Comparison of ENCODE assay signal across 20 cellular contexts in genomic region chr20:56843386-56843785, GRCh38.
"Had no signal": no experiment of that assay in that cellular context is flagged by ENCODE, and none has a peak within 500 bp of the region (broad histone marks: within the 10 kb centered on the region; RNA-seq: fewer than 3 reads in every experiment).

No MANE protein-coding gene starts in this region.

- H3K9me3 ChIP-seq: right atrium auricular region had no signal

- FAIRE-seq: astrocyte, islet of Langerhans had no signal

- H3K9me3 Mint-ChIP-seq: activated CD4-positive, alpha-beta memory T cell treated with anti-CD3 and anti-CD28 coated beads for 36 hours; activated T-cell treated with anti-CD3 and anti-CD28 coated beads, Interleukin-2, amount 50 U/mL, for 24 hours; endodermal cell; natural killer cell treated with Interleukin-12 subunit alpha and Interleukin-12 subunit beta and Interleukin-15 and Interleukin-18, amount 100 ng/mL, for 72 hours had no signal

- H3K36me3 ChIP-seq: cardiac muscle cell, right atrium auricular region, WERI-Rb-1 had no signal

- H3K4me3 ChIP-seq: cardiac muscle cell, dorsolateral prefrontal cortex, right atrium auricular region, skin epidermis had no signal

- H3K27me3 Mint-ChIP-seq: activated CD4-positive, alpha-beta memory T cell treated with anti-CD3 and anti-CD28 coated beads for 36 hours had no signal

- H3K27ac ChIP-seq: cardiac muscle cell, dorsolateral prefrontal cortex, right atrium auricular region, WERI-Rb-1 had no signal

- DNase-seq: activated CD4-positive, alpha-beta memory T cell treated with anti-CD3 and anti-CD28 coated beads for 36 hours; activated effector memory CD4-positive, alpha-beta T cell treated with Interleukin-2 at 50 U/mL for 16 hours; activated naive CD4-positive, alpha-beta T cell treated with anti-CD3 and anti-CD28 coated beads, Interleukin-2, amount 50 U/mL, for 16 hours; activated T-cell treated with anti-CD3 and anti-CD28 coated beads, Interleukin-2, amount 50 U/mL, for 24 hours; erythroblast; left colon; mesenchymal stem cell; occipital lobe; stimulated activated naive CD8-positive, alpha-beta T cell treated with anti-CD3 and anti-CD28 coated beads, Interleukin-15, Interleukin-2, amounts not matched to agents 100 U/mL and 50 U/mL, for 24 hours; trophoblast cell; WERI-Rb-1 had no signal

- ATAC-seq: left colon; natural killer cell treated with Interleukin-12 subunit alpha and Interleukin-12 subunit beta and Interleukin-15 and Interleukin-18, amount 100 ng/mL, for 72 hours; stimulated activated naive CD8-positive, alpha-beta T cell treated with anti-CD3 and anti-CD28 coated beads, Interleukin-15, Interleukin-2, amounts not matched to agents 100 U/mL and 50 U/mL, for 24 hours had no signal

- H3K27me3 ChIP-seq: cardiac muscle cell, right atrium auricular region had no signal

- H3K4me1 ChIP-seq: right atrium auricular region had no signal

- H3K4me3 Mint-ChIP-seq: activated CD4-positive, alpha-beta memory T cell treated with anti-CD3 and anti-CD28 coated beads for 36 hours; activated T-cell treated with anti-CD3 and anti-CD28 coated beads, Interleukin-2, amount 50 U/mL, for 24 hours; endodermal cell; natural killer cell treated with Interleukin-12 subunit alpha and Interleukin-12 subunit beta and Interleukin-15 and Interleukin-18, amount 100 ng/mL, for 72 hours had no signal

- H3K36me3 Mint-ChIP-seq: activated CD4-positive, alpha-beta memory T cell treated with anti-CD3 and anti-CD28 coated beads for 36 hours; natural killer cell treated with Interleukin-12 subunit alpha and Interleukin-12 subunit beta and Interleukin-15 and Interleukin-18, amount 100 ng/mL, for 72 hours had no signal

- H3K27ac Mint-ChIP-seq: activated CD4-positive, alpha-beta memory T cell treated with anti-CD3 and anti-CD28 coated beads for 36 hours; activated T-cell treated with anti-CD3 and anti-CD28 coated beads, Interleukin-2, amount 50 U/mL, for 24 hours; endodermal cell; natural killer cell treated with Interleukin-12 subunit alpha and Interleukin-12 subunit beta and Interleukin-15 and Interleukin-18, amount 100 ng/mL, for 72 hours; progenitor cell of endocrine pancreas had no signal
